ENCODE assay signal across 11 cellular contexts in the genomic region with DNA sequence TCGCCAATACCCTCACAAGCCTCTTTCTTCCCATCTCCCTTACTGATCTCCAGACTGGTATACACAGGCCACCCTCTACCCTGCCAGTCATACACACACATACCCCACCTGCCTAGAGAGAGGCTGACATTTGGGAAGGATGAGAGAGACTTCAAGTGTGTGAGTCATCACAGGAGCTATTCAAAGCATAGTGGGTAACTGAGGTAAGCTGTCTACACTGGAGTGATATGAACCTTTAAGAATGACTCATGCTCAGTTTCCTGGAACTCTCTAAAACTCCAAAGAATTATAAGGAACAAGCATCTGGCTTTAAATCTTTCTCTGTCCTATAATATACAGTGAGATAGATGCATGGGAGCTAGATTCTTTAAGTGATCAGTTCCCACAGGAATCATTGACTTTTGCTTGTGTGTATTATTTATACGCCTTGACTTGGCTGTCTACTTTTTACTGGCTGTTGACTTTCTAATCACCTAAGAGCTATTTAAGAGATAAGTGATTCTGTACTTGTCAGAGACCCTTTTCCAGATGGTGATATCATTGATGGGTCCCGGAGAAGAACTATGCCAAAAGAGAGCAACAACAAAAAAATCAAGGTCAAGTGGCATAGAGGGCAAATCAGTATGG.
DNase-seq lines count a peak whose midpoint lies in the region; ATAC-seq and TF ChIP-seq lines count a peak whose summit lies in the region.
"Had no signal": no experiment of that assay in that cellular context is flagged by ENCODE, and none has a peak within 500 bp of the region (broad histone marks: within the 10 kb centered on the region; RNA-seq: fewer than 3 reads in every experiment).

No MANE protein-coding gene starts in this region.

- H3K4me1 Mint-ChIP-seq in activated T-cell treated with anti-CD3 and anti-CD28 coated beads, Interleukin-2, amount 50 U/mL, for 24 hours (ENCODE audit: low read depth), result peaks cover 32% of the 10 kb centered on the region

- H3K27me3 ChIP-seq in RWPE2 (ENCODE audit: insufficient read depth, poor library complexity, severe bottlenecking) (no peaks in the 10 kb centered on the region), subcutaneous abdominal adipose tissue (ENCODE audit: control insufficient read depth in 5 of 5, insufficient read depth in 4 of 5, low read length in 5 of 5) (no peaks in the 10 kb centered on the region)

- H3K9me3 Mint-ChIP-seq in activated T-cell treated with anti-CD3 and anti-CD28 coated beads, Interleukin-2, amount 50 U/mL, for 24 hours, result no peaks in the 10 kb centered on the region
- H3K9me3 Mint-ChIP-seq: central memory CD8-positive, alpha-beta T cell had no signal

- ATAC-seq in RWPE2 (ENCODE audit: low read depth), result peak; percentile 42; the same call in 1 of the 3 replicates
- no peak for ATAC-seq in HG02763 (IDR thresholded peaks at IDR 0.05; ENCODE audit: unreplicated experiment)
- ATAC-seq in GM18498 (IDR thresholded peaks at IDR 0.05; ENCODE audit: unreplicated experiment), result no peak
- no peak for ATAC-seq in GM21447 (IDR thresholded peaks at IDR 0.05; ENCODE audit: unreplicated experiment)

- no peak for DNase-seq in activated T-cell treated with anti-CD3 and anti-CD28 coated beads, Interleukin-2, amount 50 U/mL, for 24 hours
- no peak for DNase-seq in activated T-cell treated with anti-CD3 and anti-CD28 coated beads, Interleukin-2, amount 50 U/mL, for 1 hour
- no peak for DNase-seq in RWPE2 (ENCODE audit: low spot score)
- peak; percentile 49 for DNase-seq in epithelial cell of prostate (ENCODE audit: low read depth, low spot score)
- DNase-seq: glutamatergic neuron, right cardiac atrium had no signal

- H3K27ac ChIP-seq in RWPE2 (ENCODE audit: poor library complexity, severe bottlenecking) (no peak overlapping the region), epithelial cell of prostate (no peak overlapping the region), subcutaneous abdominal adipose tissue (ENCODE audit: low read depth, low read length) (peak overlapping the region; percentile 93)

- no peak overlapping the region for H3K4me3 Mint-ChIP-seq in activated T-cell treated with anti-CD3 and anti-CD28 coated beads, Interleukin-2, amount 50 U/mL, for 24 hours
- H3K4me3 Mint-ChIP-seq: central memory CD8-positive, alpha-beta T cell had no signal

- peaks cover 8% of the 10 kb centered on the region for H3K27me3 Mint-ChIP-seq in activated T-cell treated with anti-CD3 and anti-CD28 coated beads, Interleukin-2, amount 50 U/mL, for 24 hours

- H3K4me1 ChIP-seq in RWPE2 (ENCODE audit: insufficient read depth, poor library complexity, severe bottlenecking), result no peaks in the 10 kb centered on the region
- peaks cover 7 to 70% (median 53%) of the 10 kb centered on the region in 5 donors for H3K4me1 ChIP-seq in subcutaneous abdominal adipose tissue (ENCODE audit: control insufficient read depth in 5 of 5, insufficient read depth in 5 of 5, low read length in 5 of 5)

- TF ChIP-seq CTCF in RWPE2 (IDR thresholded peaks at IDR 0.05; ENCODE audit: poor library complexity, severe bottlenecking), result no peak

- H3K27ac Mint-ChIP-seq in activated T-cell treated with anti-CD3 and anti-CD28 coated beads, Interleukin-2, amount 50 U/mL, for 24 hours, result peak overlapping the region; percentile 56

- no peak overlapping the region for H3K4me3 ChIP-seq in RWPE2 (ENCODE audit: severe bottlenecking)
- no peak overlapping the region for H3K4me3 ChIP-seq in subcutaneous abdominal adipose tissue (ENCODE audit: low read depth in 1 of 5, low read length in 5 of 5)

- H3K9me3 ChIP-seq in RWPE2 (ENCODE audit: severe bottlenecking) (no peaks in the 10 kb centered on the region), subcutaneous abdominal adipose tissue (ENCODE audit: control insufficient read depth in 5 of 5, low read length in 5 of 5) (no peaks in the 10 kb centered on the region)

- H3K36me3 ChIP-seq in RWPE2 (ENCODE audit: low read depth) (no peaks in the 10 kb centered on the region), subcutaneous abdominal adipose tissue (ENCODE audit: control insufficient read depth in 5 of 5, insufficient read depth in 5 of 5, low read length in 5 of 5) (peaks cover 0 to 19% (median 8%) of the 10 kb centered on the region in 5 donors)

- H3K36me3 Mint-ChIP-seq in activated T-cell treated with anti-CD3 and anti-CD28 coated beads, Interleukin-2, amount 50 U/mL, for 24 hours (ENCODE audit: low read depth), result no peaks in the 10 kb centered on the region

- no peak overlapping the region for H3K9ac ChIP-seq in subcutaneous abdominal adipose tissue (ENCODE audit: low read length in 5 of 5)
